In the genomic region with DNA sequence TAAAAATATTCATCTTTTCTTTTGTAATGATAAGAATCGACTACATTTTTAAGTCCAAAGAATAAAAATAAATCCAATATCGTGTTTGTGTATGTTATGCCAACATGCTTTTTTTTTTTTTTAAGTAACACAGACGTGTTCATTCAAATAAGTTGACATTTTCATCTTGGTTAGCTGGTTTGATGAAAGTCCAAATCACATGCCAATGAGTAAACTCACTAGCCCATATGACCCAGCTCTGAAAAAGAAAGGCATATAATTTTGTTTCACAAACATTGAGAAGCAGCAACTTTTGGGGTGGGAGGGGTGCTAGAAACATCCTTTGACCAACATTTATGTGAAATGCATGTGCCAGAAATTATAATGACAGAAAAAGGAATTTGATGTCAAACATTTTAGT, we compare ENCODE assay signal across 28 cellular contexts.
"Had no signal": no experiment of that assay in that cellular context is flagged by ENCODE, and none has a peak within 500 bp of the region (broad histone marks: within the 10 kb centered on the region; RNA-seq: fewer than 3 reads in every experiment).

No MANE protein-coding gene starts in this region.

- H3K36me3 Mint-ChIP-seq: activated CD8-positive, alpha-beta memory T cell treated with anti-CD3 and anti-CD28 coated beads, Interleukin-2, amount 10 ng/mL, durations not matched to agents 7 days and 5 days; naive thymus-derived CD4-positive, alpha-beta T cell; stimulated activated effector memory CD8-positive, alpha-beta T cell treated with anti-CD3 and anti-CD28 coated beads, Interleukin-12 subunit alpha, Interleukin-12 subunit beta, amount 100 ng/mL, for 72 hours had no signal

- H3K4me3 Mint-ChIP-seq: activated CD4-positive, alpha-beta T cell treated with anti-CD3 and anti-CD28 coated beads, Interleukin-2, amount 10 ng/mL, durations not matched to agents 7 days and 5 days; activated CD8-positive, alpha-beta memory T cell treated with anti-CD3 and anti-CD28 coated beads, Interleukin-2, amount 10 ng/mL, durations not matched to agents 7 days and 5 days; activated CD8-positive, alpha-beta T cell treated with anti-CD3 and anti-CD28 coated beads for 36 hours; activated naive CD8-positive, alpha-beta T cell treated with anti-CD3 and anti-CD28 coated beads, Interleukin-2, amount 50 U/mL, for 24 hours; dendritic cell treated with granulocyte-macrophage colony-stimulating factor and Interleukin-4, amounts not matched to agents 40 ng/mL and 50 ng/mL, for 4 days; naive thymus-derived CD4-positive, alpha-beta T cell; neural crest cell; stimulated activated effector memory CD8-positive, alpha-beta T cell treated with anti-CD3 and anti-CD28 coated beads, Interleukin-12 subunit alpha, Interleukin-12 subunit beta, amount 100 ng/mL, for 72 hours; stimulated activated naive CD8-positive, alpha-beta T cell treated with anti-CD3 and anti-CD28 coated beads, Interleukin-15, amount 100 ng/mL, for 72 hours had no signal

- H3K27ac Mint-ChIP-seq: activated CD4-positive, alpha-beta T cell treated with anti-CD3 and anti-CD28 coated beads, Interleukin-2, amount 10 ng/mL, durations not matched to agents 7 days and 5 days; activated CD8-positive, alpha-beta memory T cell treated with anti-CD3 and anti-CD28 coated beads, Interleukin-2, amount 10 ng/mL, durations not matched to agents 7 days and 5 days; activated CD8-positive, alpha-beta T cell treated with anti-CD3 and anti-CD28 coated beads for 36 hours; activated naive CD8-positive, alpha-beta T cell treated with anti-CD3 and anti-CD28 coated beads, Interleukin-2, amount 50 U/mL, for 24 hours; dendritic cell treated with granulocyte-macrophage colony-stimulating factor and Interleukin-4, amounts not matched to agents 40 ng/mL and 50 ng/mL, for 4 days; naive thymus-derived CD4-positive, alpha-beta T cell; stimulated activated effector memory CD8-positive, alpha-beta T cell treated with anti-CD3 and anti-CD28 coated beads, Interleukin-12 subunit alpha, Interleukin-12 subunit beta, amount 100 ng/mL, for 72 hours; stimulated activated naive CD8-positive, alpha-beta T cell treated with anti-CD3 and anti-CD28 coated beads, Interleukin-15, amount 100 ng/mL, for 72 hours had no signal

- H3K4me1 Mint-ChIP-seq: activated CD4-positive, alpha-beta T cell treated with anti-CD3 and anti-CD28 coated beads, Interleukin-2, amount 10 ng/mL, durations not matched to agents 7 days and 5 days; activated CD8-positive, alpha-beta memory T cell treated with anti-CD3 and anti-CD28 coated beads, Interleukin-2, amount 10 ng/mL, durations not matched to agents 7 days and 5 days; stimulated activated effector memory CD8-positive, alpha-beta T cell treated with anti-CD3 and anti-CD28 coated beads, Interleukin-12 subunit alpha, Interleukin-12 subunit beta, amount 100 ng/mL, for 72 hours; stimulated activated naive CD8-positive, alpha-beta T cell treated with anti-CD3 and anti-CD28 coated beads, Interleukin-15, amount 100 ng/mL, for 72 hours had no signal

- H3K9me3 Mint-ChIP-seq: activated CD4-positive, alpha-beta T cell treated with anti-CD3 and anti-CD28 coated beads, Interleukin-2, amount 10 ng/mL, durations not matched to agents 7 days and 5 days; activated CD8-positive, alpha-beta T cell treated with anti-CD3 and anti-CD28 coated beads for 36 hours; activated naive CD8-positive, alpha-beta T cell treated with anti-CD3 and anti-CD28 coated beads, Interleukin-2, amount 50 U/mL, for 24 hours; dendritic cell treated with granulocyte-macrophage colony-stimulating factor and Interleukin-4, amounts not matched to agents 40 ng/mL and 50 ng/mL, for 4 days; stimulated activated effector memory CD8-positive, alpha-beta T cell treated with anti-CD3 and anti-CD28 coated beads, Interleukin-12 subunit alpha, Interleukin-12 subunit beta, amount 100 ng/mL, for 72 hours; stimulated activated naive CD8-positive, alpha-beta T cell treated with anti-CD3 and anti-CD28 coated beads, Interleukin-15, amount 100 ng/mL, for 72 hours had no signal

- FAIRE-seq: keratinocyte, urothelium cell line had no signal

- DNase-seq: activated CD4-positive, alpha-beta T cell treated with anti-CD3 and anti-CD28 coated beads, Interleukin-2, amount 10 ng/mL, durations not matched to agents 7 days and 5 days; activated CD4-positive, CD25-positive, alpha-beta regulatory T cell treated with anti-CD3 and anti-CD28 coated beads, Interleukin-2, amount 50 U/mL, for 72 hours; activated CD8-positive, alpha-beta memory T cell treated with anti-CD3 and anti-CD28 coated beads, Interleukin-2, amount 10 ng/mL, durations not matched to agents 7 days and 5 days; activated CD8-positive, alpha-beta T cell treated with anti-CD3 and anti-CD28 coated beads for 36 hours; activated effector memory CD4-positive, alpha-beta T cell treated with anti-CD3 and anti-CD28 coated beads, Interleukin-2, amount 50 U/mL, for 16 hours; activated naive CD4-positive, alpha-beta T cell treated with anti-CD3 and anti-CD28 coated beads, Interleukin-2, amount 50 U/mL, for 16 hours; activated naive CD8-positive, alpha-beta T cell treated with anti-CD3 and anti-CD28 coated beads, Interleukin-2, amount 50 U/mL, for 24 hours; activated T-cell treated with anti-CD3 and anti-CD28 coated beads for 4 hours; anterior cingulate cortex; brain microvascular endothelial cell; caudate nucleus; effector CD8-positive, alpha-beta T cell; erythroblast; heart right ventricle; left colon; naive thymus-derived CD4-positive, alpha-beta T cell; occipital lobe; posterior cingulate gyrus; small intestine; stimulated activated CD4-positive, alpha-beta T cell treated with anti-CD3 and anti-CD28 coated beads, Interleukin-2, amount 100 ng/mL, for 24 hours; stimulated activated naive CD8-positive, alpha-beta T cell treated with anti-CD3 and anti-CD28 coated beads, Interleukin-15, amount 100 ng/mL, for 72 hours had no signal

- H3K4me3 ChIP-seq: heart right ventricle, suprapubic skin, tibial nerve had no signal
